11 cellular contexts compared by ENCODE assay signal in the genomic region with DNA sequence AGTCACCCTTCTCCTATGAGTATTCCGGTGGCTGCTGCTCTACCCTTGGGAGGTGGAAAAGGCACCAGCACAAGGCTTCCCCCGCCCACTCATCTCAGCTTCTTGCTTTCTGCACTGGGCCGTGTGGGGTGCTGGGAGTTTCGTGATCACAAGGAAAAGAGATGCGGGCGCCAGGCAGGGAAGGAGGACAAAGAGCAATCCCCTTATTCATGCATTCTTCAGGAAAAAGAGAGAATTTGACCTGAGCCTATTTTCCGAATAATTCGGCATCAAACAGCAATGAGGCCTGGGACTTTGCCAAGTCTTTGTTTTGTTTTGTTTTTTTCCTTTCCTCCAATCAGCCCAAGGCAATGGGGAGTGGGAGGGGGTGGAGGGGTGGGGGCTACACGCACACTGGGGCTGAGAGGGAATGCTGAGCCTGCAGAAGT.
DNase-seq lines count a peak whose midpoint lies in the region; ATAC-seq and TF ChIP-seq lines count a peak whose summit lies in the region.
"Had no signal": no experiment of that assay in that cellular context is flagged by ENCODE, and none has a peak within 500 bp of the region (broad histone marks: within the 10 kb centered on the region; RNA-seq: fewer than 3 reads in every experiment).

No MANE protein-coding gene starts in this region.

- peak; percentile 54 for DNase-seq in brain microvascular endothelial cell
- peak; percentile 55 for DNase-seq in left ventricle myocardium inferior
- DNase-seq in neural progenitor cell (ENCODE audit: low spot score) = no peak
- peak; percentile 43 for DNase-seq in transverse colon
- no peak for DNase-seq in NCI-H1694 treated with DMSO at 0.1 percent for 48 hours (lab: John Stamatoyannopoulos, UW)
- no peak for DNase-seq in body of pancreas
- DNase-seq: activated CD4-positive, alpha-beta T cell treated with anti-CD3 and anti-CD28 coated beads, Interleukin-2, amount 50 U/mL, for 4 hours; glutamatergic neuron had no signal

- H4K20me1 ChIP-seq in neural progenitor cell (ENCODE audit: low read depth) = no peaks in the 10 kb centered on the region

- peaks cover 15% of the 10 kb centered on the region for H3K4me1 Mint-ChIP-seq in neural progenitor cell

- H3K9me3 ChIP-seq in left ventricle myocardium inferior (replicated peaks) (no peaks in the 10 kb centered on the region), neural progenitor cell (ENCODE audit: low read depth) (no peaks in the 10 kb centered on the region), transverse colon (no peaks in the 10 kb centered on the region), body of pancreas (no peaks in the 10 kb centered on the region)

- 73% methylated on average over 9 of the region's 9 CpGs; no CpG with 5 or more reads in 1 of the 2 donors for WGBS in transverse colon (ENCODE audit: low coverage in 1 of 2), 2 donors
- WGBS in body of pancreas, 2 donors = 87 to 90% methylated on average over 9 of the region's 9 CpGs

- TF ChIP-seq EP300 in transverse colon (IDR thresholded peaks at IDR 0.05; ENCODE audit: low read depth) = no peak

- H3K9me3 Mint-ChIP-seq in neural progenitor cell = no peaks in the 10 kb centered on the region
- H3K9me3 Mint-ChIP-seq: stimulated activated effector memory CD8-positive, alpha-beta T cell treated with anti-CD3 and anti-CD28 coated beads, Interleukin-12 subunit alpha, Interleukin-12 subunit beta, amount 100 ng/mL, for 72 hours had no signal

- intact Hi-C loops in left ventricle myocardium inferior (cut with micrococcal nuclease) (no loop called here), transverse colon (cut with DNase I; ENCODE audit: low total_unique reads) (loop anchor here (5.0 to 10.0 kb wide), 5 partner anchors 163 to 900 kb away; partner anchors contain the start of gene BCL6), body of pancreas (cut with DNase I) (no loop called here)

- H3K79me2 ChIP-seq in neural progenitor cell (ENCODE audit: low read depth) = no peaks in the 10 kb centered on the region

- H3K4me3 Mint-ChIP-seq in neural progenitor cell = no peak overlapping the region
- H3K4me3 Mint-ChIP-seq: stimulated activated effector memory CD8-positive, alpha-beta T cell treated with anti-CD3 and anti-CD28 coated beads, Interleukin-12 subunit alpha, Interleukin-12 subunit beta, amount 100 ng/mL, for 72 hours had no signal

- H2AFZ ChIP-seq in neural progenitor cell (replicated peaks) = peak overlapping the region; percentile 91

- no peaks in the 10 kb centered on the region for H3F3A ChIP-seq in neural progenitor cell (ENCODE audit: low read depth)

- peak overlapping the region; percentile 15 for H3K4me2 ChIP-seq in neural progenitor cell

- no peaks in the 10 kb centered on the region for H3K36me3 ChIP-seq in brain microvascular endothelial cell (replicated peaks)
- H3K36me3 ChIP-seq in left ventricle myocardium inferior = no peaks in the 10 kb centered on the region
- no peaks in the 10 kb centered on the region for H3K36me3 ChIP-seq in neural progenitor cell
- H3K36me3 ChIP-seq in transverse colon = no peaks in the 10 kb centered on the region
- no peaks in the 10 kb centered on the region for H3K36me3 ChIP-seq in body of pancreas (replicated peaks in 1 of 2; ENCODE audit: insufficient read depth in 1 of 2, low read depth in 2 of 2)

- ATAC-seq in HG03460 (IDR thresholded peaks at IDR 0.05; ENCODE audit: unreplicated experiment) = no peak
- no peak for ATAC-seq in body of pancreas
- no peak for ATAC-seq in HG03565 (IDR thresholded peaks at IDR 0.05; ENCODE audit: unreplicated experiment)
- ATAC-seq: stimulated activated effector memory CD8-positive, alpha-beta T cell treated with anti-CD3 and anti-CD28 coated beads, Interleukin-12 subunit alpha, Interleukin-12 subunit beta, amount 100 ng/mL, for 72 hours had no signal

- H3K27ac Mint-ChIP-seq in neural progenitor cell = peak overlapping the region; percentile 96
- H3K27ac Mint-ChIP-seq: stimulated activated effector memory CD8-positive, alpha-beta T cell treated with anti-CD3 and anti-CD28 coated beads, Interleukin-12 subunit alpha, Interleukin-12 subunit beta, amount 100 ng/mL, for 72 hours had no signal

- no peak overlapping the region for H3K4me3 ChIP-seq in brain microvascular endothelial cell (ENCODE audit: low read depth, low read length)
- peak overlapping the region; percentile 34 for H3K4me3 ChIP-seq in left ventricle myocardium inferior
- H3K4me3 ChIP-seq in neural progenitor cell = no peak overlapping the region
- H3K4me3 ChIP-seq in transverse colon = no peak overlapping the region
- H3K4me3 ChIP-seq in body of pancreas = no peak overlapping the region

- in situ Hi-C loops in brain microvascular endothelial cell (cut with HindIII; ENCODE audit: low pct_ligation_motif_present, low sequenced_read_pairs) = no loop called here
- in situ Hi-C loops in transverse colon (cut with MboI; ENCODE audit: low pct_ligation_motif_present in 1 of 4, low pct_unique_long_range_greater_than_20kb in 1 of 4, low sequenced_read_pairs in 3 of 4) = no loop called here

- H3K27ac ChIP-seq in brain microvascular endothelial cell (peak overlapping the region; percentile 26), left ventricle myocardium inferior (replicated peaks) (peak overlapping the region; percentile 87), neural progenitor cell (no peak overlapping the region), transverse colon (peak overlapping the region; percentile 75 to 85 (median 80)), body of pancreas (no peak overlapping the region)

- no peak overlapping the region for H3K9ac ChIP-seq in neural progenitor cell

- H3K27me3 ChIP-seq in brain microvascular endothelial cell (replicated peaks) = no peaks in the 10 kb centered on the region
- no peaks in the 10 kb centered on the region for H3K27me3 ChIP-seq in left ventricle myocardium inferior (ENCODE audit: low read depth)
- no peaks in the 10 kb centered on the region for H3K27me3 ChIP-seq in neural progenitor cell
- no peaks in the 10 kb centered on the region for H3K27me3 ChIP-seq in transverse colon
- no peaks in the 10 kb centered on the region for H3K27me3 ChIP-seq in body of pancreas

- TF ChIP-seq CTCF in brain microvascular endothelial cell (IDR thresholded peaks at IDR 0.05; ENCODE audit: low read depth, low read length, missing control alignments) (no peak), left ventricle myocardium inferior (IDR thresholded peaks at IDR 0.05; ENCODE audit: borderline replicate concordance) (no peak), neural progenitor cell (IDR thresholded peaks at IDR 0.05) (no peak), transverse colon (IDR thresholded peaks at IDR 0.05) (no peak), body of pancreas (IDR thresholded peaks at IDR 0.05) (no peak)

- no peaks in the 10 kb centered on the region for H3K36me3 Mint-ChIP-seq in neural progenitor cell
- H3K36me3 Mint-ChIP-seq: stimulated activated effector memory CD8-positive, alpha-beta T cell treated with anti-CD3 and anti-CD28 coated beads, Interleukin-12 subunit alpha, Interleukin-12 subunit beta, amount 100 ng/mL, for 72 hours had no signal

- TF ChIP-seq POLR2A in transverse colon (IDR thresholded peaks at IDR 0.05) (no peak), body of pancreas (IDR thresholded peaks at IDR 0.05) (no peak)

- H3K4me1 ChIP-seq in left ventricle myocardium inferior (peaks cover 31% of the 10 kb centered on the region), neural progenitor cell (peaks cover 19% of the 10 kb centered on the region), transverse colon (peaks cover 0 to 13% (median 11%) of the 10 kb centered on the region in 4 donors), body of pancreas (peaks cover 44% of the 10 kb centered on the region)

- no peaks in the 10 kb centered on the region for H3K27me3 Mint-ChIP-seq in neural progenitor cell (ENCODE audit: insufficient read depth, low read depth)

Comparison
In these comparisons a context has a peak if more than half of its experiments do, and no peak if none do; other contexts are left out.
1. DNase-seq: peak in brain microvascular endothelial cell (single experiment), left ventricle myocardium inferior (single experiment) and transverse colon (single experiment); none in neural progenitor cell (single experiment), NCI-H1694 treated with DMSO at 0.1 percent for 48 hours (single experiment) and body of pancreas (0 of 4).
2. H3K27ac ChIP-seq: peak in brain microvascular endothelial cell (single experiment), left ventricle myocardium inferior (single experiment) and transverse colon (4 of 4); none in neural progenitor cell (single experiment) and body of pancreas (0 of 4).